Comparison of ENCODE assay signal across 5 cellular contexts in the genomic region with DNA sequence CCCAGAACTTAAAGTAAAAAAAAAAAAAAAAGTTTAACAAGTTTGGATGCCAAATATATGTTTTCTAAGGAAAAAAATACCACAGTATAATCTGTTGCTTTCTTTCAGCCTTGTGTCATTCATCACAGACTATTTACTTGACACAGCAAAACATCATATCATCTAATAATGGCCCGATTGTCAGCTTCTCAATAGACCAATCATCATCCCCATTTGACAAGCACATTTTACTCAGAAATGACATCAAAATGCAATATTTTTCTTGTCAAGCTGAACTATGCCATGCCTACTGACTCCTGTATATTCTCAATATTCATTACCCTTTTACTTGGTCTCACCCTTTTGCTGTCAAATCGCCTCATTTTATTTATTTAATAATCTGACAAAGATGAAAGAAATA.
"Had no signal": no experiment of that assay in that cellular context is flagged by ENCODE, and none has a peak within 500 bp of the region (broad histone marks: within the 10 kb centered on the region; RNA-seq: fewer than 3 reads in every experiment).

No MANE protein-coding gene starts in this region.

- DNase-seq: IMR-90, KBM-7, KG1 had no signal

- H3K4me3 ChIP-seq: K562 had no signal

- H3K27ac ChIP-seq: HL-60 had no signal
